28 cellular contexts compared by ENCODE assay signal in genomic region chr17:61383689-61384201, GRCh38. TPM values are rescaled to one million over a fixed set of nuclear protein-coding genes. Genes with fewer than 3 reads are reported as not detected.
DNase-seq lines count a peak whose midpoint lies in the region; TF ChIP-seq lines count a peak whose summit lies in the region.
"Had no signal": no experiment of that assay in that cellular context is flagged by ENCODE, and none has a peak within 500 bp of the region (broad histone marks: within the 10 kb centered on the region; RNA-seq: fewer than 3 reads in every experiment).

No MANE protein-coding gene starts in this region.

- no peak overlapping the region for H3K9ac ChIP-seq in SK-N-SH

- peaks cover 58% of the 10 kb centered on the region for H3K4me1 Mint-ChIP-seq in nephron
- no peaks in the 10 kb centered on the region for H3K4me1 Mint-ChIP-seq in activated CD4-positive, alpha-beta T cell treated with anti-CD3 and anti-CD28 coated beads, Interleukin-2, amount 10 ng/mL, durations not matched to agents 7 days and 5 days
- H3K4me1 Mint-ChIP-seq: immature natural killer cell had no signal

- H3K9me3 ChIP-seq in SK-N-SH (no peaks in the 10 kb centered on the region), transverse colon (no peaks in the 10 kb centered on the region)
- H3K9me3 ChIP-seq: SJSA1, upper lobe of left lung had no signal

- intact Hi-C loops in transverse colon (cut with DNase I; ENCODE audit: low total_unique reads) = no loop called here

- no peaks in the 10 kb centered on the region for H3F3A ChIP-seq in SK-N-SH (replicated peaks; ENCODE audit: insufficient read depth)

- H3K4me1 ChIP-seq in SK-N-SH (ENCODE audit: control insufficient read depth in 1 of 2, insufficient read depth in 2 of 2, low read depth in 1 of 2, low read length in 1 of 2) (peaks cover 0 to 94% of the 10 kb centered on the region in 2 experiments; a peak in 3 of 4 replicates), transverse colon (no peaks in the 10 kb centered on the region)
- H3K4me1 ChIP-seq: SJSA1 had no signal

- TF ChIP-seq RAD21 in SK-N-SH (IDR thresholded peaks at IDR 0.05; ENCODE audit: low read length) = peak; percentile 39

- CTCF ChIA-PET in SK-N-SH (lab: Yijun Ruan, JAX) = interaction anchor here (0.6 to 9.4 kb wide), 19 partner anchors 14 to 663 kb away, joined by 3 to 133 read pairs (median 3); partner anchors contain the start of gene TBX2
- CTCF ChIA-PET in activated CD4-positive, alpha-beta T cell treated with anti-CD3 and anti-CD28 coated beads, Interleukin-2, amount 10 ng/mL, durations not matched to agents 7 days and 5 days (lab: Charles Lee) = no interaction called here

- H3K27ac ChIP-seq in SK-N-SH (ENCODE audit: low read depth in 2 of 2, low read length in 1 of 2) (peak overlapping the region; percentile 34 to 97; a peak in 3 of 4 replicates), transverse colon (no peak overlapping the region)
- H3K27ac ChIP-seq: SJSA1 had no signal

- no peaks in the 10 kb centered on the region for H3K36me3 Mint-ChIP-seq in nephron (ENCODE audit: low read depth)
- no peaks in the 10 kb centered on the region for H3K36me3 Mint-ChIP-seq in activated CD4-positive, alpha-beta T cell treated with anti-CD3 and anti-CD28 coated beads, Interleukin-2, amount 10 ng/mL, durations not matched to agents 7 days and 5 days (ENCODE audit: low read depth)
- H3K36me3 Mint-ChIP-seq: immature natural killer cell had no signal

- no peak for TF ChIP-seq POLR2A in transverse colon (IDR thresholded peaks at IDR 0.05)

- WGBS in SK-N-SH (ENCODE audit: low lambda C conversion rate) = 39% methylated on average over 14 of the region's 18 CpGs
- 81% methylated on average over 18 of the region's 18 CpGs; no CpG with 5 or more reads in 1 of the 2 donors for WGBS in transverse colon (ENCODE audit: low coverage in 1 of 2), 2 donors

- H3K4me3 ChIP-seq in AG10803 (ENCODE audit: low read length) (no peak overlapping the region), SK-N-SH (ENCODE audit: low read depth in 2 of 2, low read length in 1 of 2) (no peak overlapping the region), foreskin fibroblast (ENCODE audit: low read depth in 1 of 2, low read length in 2 of 2) (no peak overlapping the region), transverse colon (no peak overlapping the region)
- H3K4me3 ChIP-seq: GM12878, SJSA1, upper lobe of left lung had no signal

- no peaks in the 10 kb centered on the region for H4K20me1 ChIP-seq in SK-N-SH (ENCODE audit: insufficient read depth)

- POLR2A ChIA-PET in SK-N-SH (lab: Yijun Ruan, JAX) = interaction anchor here (1.1 to 7.5 kb wide), 8 partner anchors 13 to 243 kb away, joined by 4 to 105 read pairs (median 5); partner anchors contain the start of gene TBX2
- POLR2A ChIA-PET in activated CD4-positive, alpha-beta T cell treated with anti-CD3 and anti-CD28 coated beads, Interleukin-2, amount 10 ng/mL, durations not matched to agents 7 days and 5 days (lab: Charles Lee) = no interaction called here

- peaks cover 6% of the 10 kb centered on the region for H3K27me3 Mint-ChIP-seq in nephron (ENCODE audit: low read depth)
- no peaks in the 10 kb centered on the region for H3K27me3 Mint-ChIP-seq in activated CD4-positive, alpha-beta T cell treated with anti-CD3 and anti-CD28 coated beads, Interleukin-2, amount 10 ng/mL, durations not matched to agents 7 days and 5 days
- H3K27me3 Mint-ChIP-seq: activated CD8-positive, alpha-beta T cell treated with anti-CD3 and anti-CD28 coated beads for 36 hours; naive thymus-derived CD8-positive, alpha-beta T cell had no signal

- DNase-seq in AG10803 (ENCODE audit: low read depth) (peak; percentile 75), SK-N-SH (peak; percentile 81), foreskin fibroblast (peak; percentile 76 to 89), transverse colon (no peak)
- no peak for DNase-seq in activated CD4-positive, alpha-beta T cell treated with anti-CD3 and anti-CD28 coated beads for 48 hours
- DNase-seq in stimulated activated CD4-positive, alpha-beta T cell treated with anti-CD3 and anti-CD28 coated beads, Interleukin-1b, Interleukin-23, amount 100 ng/mL, for 48 hours = no peak
- no peak for DNase-seq in activated CD4-positive, alpha-beta T cell treated with anti-CD3 and anti-CD28 coated beads, Interleukin-2, amount 10 ng/mL, durations not matched to agents 7 days and 5 days
- DNase-seq: ACHN; activated CD4-positive, CD25-positive, alpha-beta regulatory T cell treated with anti-CD3 and anti-CD28 coated beads, Interleukin-2, amount 50 U/mL, for 72 hours; activated CD8-positive, alpha-beta T cell treated with anti-CD3 and anti-CD28 coated beads for 36 hours; activated T-cell treated with anti-CD3 and anti-CD28 coated beads for 4 hours; DND-41; foreskin melanocyte; immature natural killer cell; KG1; MM.1S; NCI-H2029 treated with DMSO at 0.1 percent for 48 hours; NCI-H226; NCI-H69; stimulated activated CD4-positive, alpha-beta T cell treated with anti-CD3 and anti-CD28 coated beads, Interleukin-2, amount 100 ng/mL, for 48 hours had no signal

- H2AFZ ChIP-seq in SK-N-SH (ENCODE audit: low read depth) = no peak overlapping the region

- in situ Hi-C loops in transverse colon (cut with MboI; ENCODE audit: low pct_ligation_motif_present in 1 of 4, low pct_unique_long_range_greater_than_20kb in 1 of 4, low sequenced_read_pairs in 3 of 4) = loop anchor here (10.0 to 25.0 kb wide), 6 partner anchors 146 to 671 kb away; no protein-coding TSS in a partner anchor

- no peaks in the 10 kb centered on the region for H3K79me2 ChIP-seq in SK-N-SH (ENCODE audit: insufficient read depth)

- TF ChIP-seq EP300 in SK-N-SH (IDR thresholded peaks at IDR 0.05; ENCODE audit: borderline replicate concordance in 1 of 2, low read depth in 1 of 2, low read length in 1 of 2) = peak in 1 of 2 experiments; percentile 92; a peak in 3 of 4 replicates
- TF ChIP-seq EP300 in transverse colon (IDR thresholded peaks at IDR 0.05; ENCODE audit: low read depth) = no peak

- TF ChIP-seq CTCF in AG10803 (conservative IDR thresholded peaks at IDR 0.05; ENCODE audit: low read length) (no peak), SK-N-SH (IDR thresholded peaks at IDR 0.05) (no peak), foreskin fibroblast (IDR thresholded peaks at IDR 0.05; ENCODE audit: low read depth, low read length) (no peak), nephron (IDR thresholded peaks at IDR 0.05; ENCODE audit: unreplicated experiment in 3 of 3) (no peak), transverse colon (IDR thresholded peaks at IDR 0.05) (no peak)

- H3K36me3 ChIP-seq in SK-N-SH (replicated peaks in 1 of 2; ENCODE audit: control insufficient read depth in 1 of 2, insufficient read depth in 2 of 2, low read length in 1 of 2) (no peaks in the 10 kb centered on the region), transverse colon (no peaks in the 10 kb centered on the region)
- H3K36me3 ChIP-seq: SJSA1, upper lobe of left lung had no signal

- H3K27me3 ChIP-seq in SK-N-SH (ENCODE audit: insufficient read depth) (no peaks in the 10 kb centered on the region), transverse colon (no peaks in the 10 kb centered on the region)
- H3K27me3 ChIP-seq: SJSA1, upper lobe of left lung had no signal

- H3K9me2 ChIP-seq in SK-N-SH = no peaks in the 10 kb centered on the region

- H3K9me3 Mint-ChIP-seq in nephron = no peaks in the 10 kb centered on the region
- H3K9me3 Mint-ChIP-seq in activated CD4-positive, alpha-beta T cell treated with anti-CD3 and anti-CD28 coated beads, Interleukin-2, amount 10 ng/mL, durations not matched to agents 7 days and 5 days = no peaks in the 10 kb centered on the region
- H3K9me3 Mint-ChIP-seq: activated CD8-positive, alpha-beta T cell treated with anti-CD3 and anti-CD28 coated beads for 36 hours; immature natural killer cell; naive thymus-derived CD8-positive, alpha-beta T cell; T-helper 1 cell treated with Interleukin-12 subunit alpha and Interleukin-12 subunit beta and Interleukin-4 antibody, amounts not matched to agents 30 μg/mL and 1 μg/mL, for 36 hours had no signal

- peak overlapping the region in 2 of 3 experiments; percentile 0 to 7 for H3K4me3 Mint-ChIP-seq in nephron
- H3K4me3 Mint-ChIP-seq in activated CD4-positive, alpha-beta T cell treated with anti-CD3 and anti-CD28 coated beads, Interleukin-2, amount 10 ng/mL, durations not matched to agents 7 days and 5 days = no peak overlapping the region
- H3K4me3 Mint-ChIP-seq: activated CD8-positive, alpha-beta T cell treated with anti-CD3 and anti-CD28 coated beads for 36 hours; CD14-positive monocyte; immature natural killer cell; naive thymus-derived CD8-positive, alpha-beta T cell; T-helper 1 cell treated with Interleukin-12 subunit alpha and Interleukin-12 subunit beta and Interleukin-4 antibody, amounts not matched to agents 30 μg/mL and 1 μg/mL, for 36 hours had no signal

- no peak overlapping the region; the same call in 1 of the 2 replicates for H3K4me2 ChIP-seq in SK-N-SH

- H3K27ac Mint-ChIP-seq in nephron = peak overlapping the region; percentile 68 to 89 (median 86)
- H3K27ac Mint-ChIP-seq in activated CD4-positive, alpha-beta T cell treated with anti-CD3 and anti-CD28 coated beads, Interleukin-2, amount 10 ng/mL, durations not matched to agents 7 days and 5 days = no peak overlapping the region
- H3K27ac Mint-ChIP-seq: activated CD8-positive, alpha-beta T cell treated with anti-CD3 and anti-CD28 coated beads for 36 hours; CD14-positive monocyte; immature natural killer cell; naive thymus-derived CD8-positive, alpha-beta T cell; T-helper 1 cell treated with Interleukin-12 subunit alpha and Interleukin-12 subunit beta and Interleukin-4 antibody, amounts not matched to agents 30 μg/mL and 1 μg/mL, for 36 hours had no signal

TF ChIP-seq in SK-N-SH, 30 proteins besides CTCF, POLR2A, EP300 and RAD21 (continues in another document):
- no peak for TF ChIP-seq GABPA (IDR thresholded peaks at IDR 0.05; ENCODE audit: low read depth)
- peak; percentile 74 for TF ChIP-seq CHD2 (IDR thresholded peaks at IDR 0.05; ENCODE audit: low read length, partially characterized antibody)
- no peak for TF ChIP-seq USF2 (IDR thresholded peaks at IDR 0.05; ENCODE audit: borderline replicate concordance, low read depth, low read length)

RNA-seq across cellular contexts. Expression of gene TBX2, which starts 15.9 kb away (rescaled TPM):
- 37.8 and 57.8 TPM in 2 replicates for polyA plus RNA-seq in SK-N-SH (2012; rRNA removed)
- 28.9 and 45.2 TPM in 2 replicates for polyA plus RNA-seq in SK-N-SH (2012; cell fraction: cytosol; rRNA removed)
- polyA plus RNA-seq in SK-N-SH (2012; cell fraction: nucleus; rRNA removed) = 179 and 233 TPM in 2 replicates
- 10 to 100 TPM in 2 of 4 donors, 1 to 10 TPM in 2; 2.6 to 13.5 (median 8.7) TPM for total RNA-seq in transverse colon
- not detected for total RNA-seq in activated CD4-positive, alpha-beta T cell treated with anti-CD3 and anti-CD28 coated beads, Interleukin-2, amount 10 ng/mL, durations not matched to agents 7 days and 5 days
- total RNA-seq: activated CD8-positive, alpha-beta T cell treated with anti-CD3 and anti-CD28 coated beads for 36 hours; endothelial cell of umbilical vein had no signal
- polyA plus RNA-seq: CD14-positive monocyte; endothelial cell of umbilical vein; GM12878; immature natural killer cell; naive thymus-derived CD8-positive, alpha-beta T cell had no signal

Comparison
In these comparisons a context has a peak if more than half of its experiments do, and no peak if none do; other contexts are left out.
1. DNase-seq: peak in AG10803 (single experiment), SK-N-SH (single experiment) and foreskin fibroblast (2 of 2); none in activated CD4-positive, alpha-beta T cell treated with anti-CD3 and anti-CD28 coated beads for 48 hours (single experiment), stimulated activated CD4-positive, alpha-beta T cell treated with anti-CD3 and anti-CD28 coated beads, Interleukin-1b, Interleukin-23, amount 100 ng/mL, for 48 hours (single experiment), transverse colon (single experiment) and activated CD4-positive, alpha-beta T cell treated with anti-CD3 and anti-CD28 coated beads, Interleukin-2, amount 10 ng/mL, durations not matched to agents 7 days and 5 days (single experiment).
2. H3K27ac ChIP-seq: peak in SK-N-SH (2 of 2); none in transverse colon (0 of 4).